Comparison of ENCODE assay signal across 14 cellular contexts in the genomic region with DNA sequence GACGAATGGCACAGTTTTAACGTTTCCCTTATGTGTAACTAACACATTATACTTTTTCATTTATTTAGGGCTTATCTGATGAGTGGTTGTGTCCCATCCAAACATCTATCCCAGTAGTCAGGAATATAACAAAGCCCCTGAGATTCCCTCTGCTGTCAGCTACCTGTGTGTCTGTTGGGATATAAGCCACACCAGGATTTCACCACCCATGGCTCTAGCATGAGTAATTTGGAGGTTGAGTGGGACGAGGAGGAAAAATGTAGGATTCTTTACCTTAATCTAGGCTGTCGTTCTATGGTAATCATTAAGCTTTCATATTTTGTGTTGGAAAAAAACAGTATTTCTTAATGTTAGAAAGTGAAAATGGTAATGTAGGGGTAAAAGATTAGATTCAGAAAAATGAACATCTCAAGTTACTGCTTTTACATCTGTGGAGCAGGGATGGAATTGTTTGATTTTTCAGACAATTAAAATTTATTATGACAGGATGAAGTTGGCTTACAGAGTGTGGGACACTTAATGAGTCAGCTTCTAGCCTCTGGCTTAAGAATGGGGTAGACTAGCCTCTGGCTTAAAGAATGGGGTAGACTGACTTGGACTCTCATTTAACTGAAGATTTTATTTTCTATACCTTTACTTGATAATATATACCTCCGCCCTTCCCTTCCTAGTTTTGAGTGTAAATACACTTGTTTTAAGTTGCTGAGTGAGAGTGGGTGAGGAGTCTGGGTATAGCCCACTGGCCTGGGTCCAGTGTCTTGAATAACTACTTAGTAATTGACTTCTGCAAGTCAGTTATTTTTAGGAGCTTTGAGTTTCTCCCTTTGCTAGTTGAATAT.
DNase-seq lines count a peak whose midpoint lies in the region; ATAC-seq and TF ChIP-seq lines count a peak whose summit lies in the region.
"Had no signal": no experiment of that assay in that cellular context is flagged by ENCODE, and none has a peak within 500 bp of the region (broad histone marks: within the 10 kb centered on the region; RNA-seq: fewer than 3 reads in every experiment).

No MANE protein-coding gene starts in this region.

- no peak overlapping the region for H3K4me3 ChIP-seq in CD4-positive, CD25-positive, alpha-beta regulatory T cell (ENCODE audit: low read depth, low read length)
- no peak overlapping the region for H3K4me3 ChIP-seq in HEK293 (ENCODE audit: low read depth, low read length)

- H3K9me3 ChIP-seq in CD4-positive, CD25-positive, alpha-beta regulatory T cell (ENCODE audit: control insufficient read depth in 2 of 2, low read length in 2 of 2): no peaks in the 10 kb centered on the region
- no peaks in the 10 kb centered on the region for H3K9me3 ChIP-seq in HEK293 (ENCODE audit: control insufficient read depth, insufficient read depth, low read depth, low read length)

- H3K4me1 Mint-ChIP-seq in CD4-positive, CD25-positive, alpha-beta regulatory T cell: peaks cover 49 to 89% (median 68%) of the 10 kb centered on the region in 4 donors
- peaks cover 86% of the 10 kb centered on the region for H3K4me1 Mint-ChIP-seq in activated T-helper 1 cell treated with anti-CD3 and anti-CD28 coated beads, Interleukin-12 subunit alpha, Interleukin-12 subunit beta, Interleukin-2, Interleukin-4 antibody, amounts not matched to agents 30 ng/mL and 10 ng/mL and 1 ng/mL, durations not matched to agents 14 hours and 24 hours and 36 hours (ENCODE audit: low read depth)
- peaks cover 74% of the 10 kb centered on the region for H3K4me1 Mint-ChIP-seq in activated naive CD4-positive, alpha-beta T cell treated with anti-CD3 and anti-CD28 coated beads for 36 hours (ENCODE audit: low read depth)

- H3K9me3 Mint-ChIP-seq in CD4-positive, CD25-positive, alpha-beta regulatory T cell: no peaks in the 10 kb centered on the region
- no peaks in the 10 kb centered on the region for H3K9me3 Mint-ChIP-seq in activated T-helper 1 cell treated with anti-CD3 and anti-CD28 coated beads, Interleukin-12 subunit alpha, Interleukin-12 subunit beta, Interleukin-2, Interleukin-4 antibody, amounts not matched to agents 30 ng/mL and 10 ng/mL and 1 ng/mL, durations not matched to agents 14 hours and 24 hours and 36 hours
- H3K9me3 Mint-ChIP-seq in activated naive CD4-positive, alpha-beta T cell treated with anti-CD3 and anti-CD28 coated beads for 36 hours: no peaks in the 10 kb centered on the region
- H3K9me3 Mint-ChIP-seq: activated naive CD8-positive, alpha-beta T cell treated with anti-CD3 and anti-CD28 coated beads, Interleukin-2, amount 50 U/mL, for 24 hours; WTC11 had no signal

- intact Hi-C loops in activated T-helper 1 cell treated with anti-CD3 and anti-CD28 coated beads, Interleukin-12 subunit alpha, Interleukin-12 subunit beta, Interleukin-2, Interleukin-4 antibody, amounts not matched to agents 30 ng/mL and 10 ng/mL and 1 ng/mL, durations not matched to agents 14 hours and 24 hours and 36 hours (cut with micrococcal nuclease): no loop called here
- intact Hi-C loops in activated naive CD4-positive, alpha-beta T cell treated with anti-CD3 and anti-CD28 coated beads for 36 hours (cut with micrococcal nuclease): no loop called here

- H3K4me1 ChIP-seq in CD4-positive, CD25-positive, alpha-beta regulatory T cell (ENCODE audit: control insufficient read depth, insufficient read depth, low read length, poor library complexity, severe bottlenecking): peaks cover 50% of the 10 kb centered on the region
- peaks cover 11% of the 10 kb centered on the region for H3K4me1 ChIP-seq in HEK293 (ENCODE audit: control insufficient read depth, insufficient read depth, low read length)

- no peaks in the 10 kb centered on the region for H3K27me3 ChIP-seq in CD4-positive, CD25-positive, alpha-beta regulatory T cell (ENCODE audit: control insufficient read depth, insufficient read depth, low read length)

- CTCF ChIA-PET in HEK293 (lab: Yijun Ruan, JAX): no interaction called here
- CTCF ChIA-PET in activated naive CD4-positive, alpha-beta T cell treated with anti-CD3 and anti-CD28 coated beads for 36 hours (lab: Charles Lee): interaction anchor here (1.3 kb wide), 1 partner anchor 36 kb away, joined by 3 read pairs; no protein-coding TSS in a partner anchor

- POLR2A ChIA-PET in HEK293 (lab: Yijun Ruan, JAX): interaction anchor here (1.0 kb wide), 1 partner anchor 9 kb away, joined by 3 read pairs; no protein-coding TSS in a partner anchor

- no peak for ATAC-seq in CD4-positive, CD25-positive, alpha-beta regulatory T cell (ENCODE audit: low read depth in 2 of 2)
- no peak for ATAC-seq in GM18868 (IDR thresholded peaks at IDR 0.05; ENCODE audit: unreplicated experiment)
- ATAC-seq in HG02840 (IDR thresholded peaks at IDR 0.05; ENCODE audit: low FRiP score, unreplicated experiment): no peak
- ATAC-seq: activated naive CD8-positive, alpha-beta T cell treated with anti-CD3 and anti-CD28 coated beads, Interleukin-2, amount 50 U/mL, for 24 hours; WTC11 had no signal

- H3K36me3 Mint-ChIP-seq in CD4-positive, CD25-positive, alpha-beta regulatory T cell: peaks cover 12% of the 10 kb centered on the region
- peaks cover 37% of the 10 kb centered on the region for H3K36me3 Mint-ChIP-seq in activated T-helper 1 cell treated with anti-CD3 and anti-CD28 coated beads, Interleukin-12 subunit alpha, Interleukin-12 subunit beta, Interleukin-2, Interleukin-4 antibody, amounts not matched to agents 30 ng/mL and 10 ng/mL and 1 ng/mL, durations not matched to agents 14 hours and 24 hours and 36 hours (ENCODE audit: low read depth)
- no peaks in the 10 kb centered on the region for H3K36me3 Mint-ChIP-seq in activated naive CD4-positive, alpha-beta T cell treated with anti-CD3 and anti-CD28 coated beads for 36 hours (ENCODE audit: low read depth)
- H3K36me3 Mint-ChIP-seq: WTC11 had no signal

- H3K27me3 Mint-ChIP-seq in CD4-positive, CD25-positive, alpha-beta regulatory T cell: peaks cover 4% of the 10 kb centered on the region
- no peaks in the 10 kb centered on the region for H3K27me3 Mint-ChIP-seq in activated T-helper 1 cell treated with anti-CD3 and anti-CD28 coated beads, Interleukin-12 subunit alpha, Interleukin-12 subunit beta, Interleukin-2, Interleukin-4 antibody, amounts not matched to agents 30 ng/mL and 10 ng/mL and 1 ng/mL, durations not matched to agents 14 hours and 24 hours and 36 hours (ENCODE audit: insufficient read depth)
- H3K27me3 Mint-ChIP-seq in activated naive CD4-positive, alpha-beta T cell treated with anti-CD3 and anti-CD28 coated beads for 36 hours (ENCODE audit: low read depth): no peaks in the 10 kb centered on the region
- H3K27me3 Mint-ChIP-seq: activated naive CD8-positive, alpha-beta T cell treated with anti-CD3 and anti-CD28 coated beads, Interleukin-2, amount 50 U/mL, for 24 hours had no signal

- no peak overlapping the region for H3K27ac ChIP-seq in CD4-positive, CD25-positive, alpha-beta regulatory T cell (ENCODE audit: insufficient read depth, low read length, poor library complexity, severe bottlenecking)
- H3K27ac ChIP-seq in HEK293 (ENCODE audit: extremely low read depth, low read depth, low read length): no peak overlapping the region

- peak overlapping the region; percentile 26 to 86 (median 47) for H3K27ac Mint-ChIP-seq in CD4-positive, CD25-positive, alpha-beta regulatory T cell
- peak overlapping the region; percentile 97 for H3K27ac Mint-ChIP-seq in activated T-helper 1 cell treated with anti-CD3 and anti-CD28 coated beads, Interleukin-12 subunit alpha, Interleukin-12 subunit beta, Interleukin-2, Interleukin-4 antibody, amounts not matched to agents 30 ng/mL and 10 ng/mL and 1 ng/mL, durations not matched to agents 14 hours and 24 hours and 36 hours
- H3K27ac Mint-ChIP-seq in activated naive CD4-positive, alpha-beta T cell treated with anti-CD3 and anti-CD28 coated beads for 36 hours: no peak overlapping the region
- H3K27ac Mint-ChIP-seq: activated naive CD8-positive, alpha-beta T cell treated with anti-CD3 and anti-CD28 coated beads, Interleukin-2, amount 50 U/mL, for 24 hours had no signal

- H3K4me3 Mint-ChIP-seq in CD4-positive, CD25-positive, alpha-beta regulatory T cell: peak overlapping the region; percentile 9 to 52 (median 50)
- no peak overlapping the region for H3K4me3 Mint-ChIP-seq in activated T-helper 1 cell treated with anti-CD3 and anti-CD28 coated beads, Interleukin-12 subunit alpha, Interleukin-12 subunit beta, Interleukin-2, Interleukin-4 antibody, amounts not matched to agents 30 ng/mL and 10 ng/mL and 1 ng/mL, durations not matched to agents 14 hours and 24 hours and 36 hours
- H3K4me3 Mint-ChIP-seq in activated naive CD4-positive, alpha-beta T cell treated with anti-CD3 and anti-CD28 coated beads for 36 hours: no peak overlapping the region
- H3K4me3 Mint-ChIP-seq: activated naive CD8-positive, alpha-beta T cell treated with anti-CD3 and anti-CD28 coated beads, Interleukin-2, amount 50 U/mL, for 24 hours; WTC11 had no signal

- TF ChIP-seq CTCF in HEK293 (tag by site-specific recombination; IDR thresholded peaks at IDR 0.05): no peak

- DNase-seq in CD4-positive, CD25-positive, alpha-beta regulatory T cell: no peak
- DNase-seq in activated T-helper 1 cell treated with anti-CD3 and anti-CD28 coated beads, Interleukin-12 subunit alpha, Interleukin-12 subunit beta, Interleukin-2, Interleukin-4 antibody, amounts not matched to agents 30 ng/mL and 10 ng/mL and 1 ng/mL, durations not matched to agents 14 hours and 24 hours and 36 hours (ENCODE audit: low spot score): no peak
- DNase-seq in myocyte (ENCODE audit: low read depth): peak; percentile 23
- DNase-seq in activated naive CD4-positive, alpha-beta T cell treated with anti-CD3 and anti-CD28 coated beads for 36 hours: no peak
- DNase-seq: activated naive CD8-positive, alpha-beta T cell treated with anti-CD3 and anti-CD28 coated beads, Interleukin-2, amount 50 U/mL, for 24 hours; C1 segment of cervical spinal cord; MM.1S; posterior cingulate gyrus; stimulated activated CD4-positive, alpha-beta T cell treated with anti-CD3 and anti-CD28 coated beads, Interleukin-12 subunit alpha, Interleukin-12 subunit beta, amount 100 ng/mL, for 4 hours; substantia nigra had no signal

- peaks cover 2% of the 10 kb centered on the region for H3K36me3 ChIP-seq in CD4-positive, CD25-positive, alpha-beta regulatory T cell (ENCODE audit: control insufficient read depth, insufficient read depth, low read length)
- no peaks in the 10 kb centered on the region; a peak in 1 of 3 replicates for H3K36me3 ChIP-seq in HEK293 (ENCODE audit: control insufficient read depth in 2 of 2, insufficient read depth in 1 of 2, low read length in 2 of 2)

TF ChIP-seq in HEK293, 187 proteins besides CTCF, POLR2A, EP300 and RAD21 (continues in another document):
- TF ChIP-seq ZNF132 (tag by site-specific recombination; IDR thresholded peaks at IDR 0.05; ENCODE audit: borderline replicate concordance): no peak

Comparison
In these comparisons a context has a peak if more than half of its experiments do, and no peak if none do; other contexts are left out.
1. H3K4me3 Mint-ChIP-seq: peak in CD4-positive, CD25-positive, alpha-beta regulatory T cell (4 of 4); none in activated T-helper 1 cell treated with anti-CD3 and anti-CD28 coated beads, Interleukin-12 subunit alpha, Interleukin-12 subunit beta, Interleukin-2, Interleukin-4 antibody, amounts not matched to agents 30 ng/mL and 10 ng/mL and 1 ng/mL, durations not matched to agents 14 hours and 24 hours and 36 hours (single experiment) and activated naive CD4-positive, alpha-beta T cell treated with anti-CD3 and anti-CD28 coated beads for 36 hours (single experiment).